In genomic region chr10:63491558-63492316, GRCh38 we compare ENCODE assay signal across 10 cellular contexts. TPM values are rescaled to one million over a fixed set of nuclear protein-coding genes. Genes with fewer than 3 reads are reported as not detected.
A peak's percentile ranks its signal among the peaks of the same experiment; 100 is the strongest.
DNase-seq lines count a peak whose midpoint lies in the region; ATAC-seq and TF ChIP-seq lines count a peak whose summit lies in the region.
"Had no signal": no experiment of that assay in that cellular context is flagged by ENCODE, and none has a peak within 500 bp of the region (broad histone marks: within the 10 kb centered on the region; RNA-seq: fewer than 3 reads in every experiment).

No MANE protein-coding gene starts in this region.

- peaks cover 73% of the 10 kb centered on the region for H3K79me2 ChIP-seq in osteoblast (ENCODE audit: insufficient read depth, low read length)

- peaks cover 5% of the 10 kb centered on the region for H4K20me1 ChIP-seq in osteoblast (ENCODE audit: insufficient read depth, low read length)

- no peak overlapping the region for H2AFZ ChIP-seq in osteoblast (ENCODE audit: low read length)

- peak overlapping the region; percentile 82 for H3K4me2 ChIP-seq in osteoblast (ENCODE audit: insufficient read depth, low read length)

- H3K4me3 ChIP-seq in AG10803 (ENCODE audit: low read length) (no peak overlapping the region), fibroblast of mammary gland (ENCODE audit: control insufficient read depth, low read depth, low read length) (peak overlapping the region; percentile 10), osteoblast (ENCODE audit: insufficient read depth, low read length) (peak overlapping the region; percentile 53), BE2C (ENCODE audit: low read depth, low read length) (no peak overlapping the region)
- no peak overlapping the region for H3K4me3 ChIP-seq in effector memory CD4-positive, alpha-beta T cell (ENCODE audit: insufficient read depth, low read depth, low read length, poor library complexity, severe bottlenecking)

- ATAC-seq in HG03175 (IDR thresholded peaks at IDR 0.05; ENCODE audit: unreplicated experiment): no peak

- peak; percentile 88 for DNase-seq in AG10803 (ENCODE audit: low read depth)
- peak; percentile 57 for DNase-seq in NOMO-1 treated with DMSO at 0.1 percent for 48 hours (lab: John Stamatoyannopoulos, UW; ENCODE audit: unreplicated experiment)
- peak; percentile 93 for DNase-seq in fibroblast of mammary gland (ENCODE audit: low read depth)
- peak; percentile 84 for DNase-seq in osteoblast (ENCODE audit: insufficient read length, low spot score, missing footprints)
- no peak for DNase-seq in BE2C
- no peak for DNase-seq in NCI-H1417 (lab: John Stamatoyannopoulos, UW)
- no peak for DNase-seq in effector memory CD4-positive, alpha-beta T cell
- DNase-seq: DND-41 had no signal

- H3K27ac ChIP-seq in osteoblast (ENCODE audit: low read depth, low read length): peak overlapping the region; percentile 94
- no peak overlapping the region for H3K27ac ChIP-seq in effector memory CD4-positive, alpha-beta T cell (ENCODE audit: insufficient read depth, low read length, poor library complexity, severe bottlenecking)
- H3K27ac ChIP-seq: VCaP had no signal

- no peaks in the 10 kb centered on the region for H3K27me3 ChIP-seq in osteoblast (ENCODE audit: insufficient read depth, low read length)
- H3K27me3 ChIP-seq in BE2C: no peaks in the 10 kb centered on the region
- H3K27me3 ChIP-seq in effector memory CD4-positive, alpha-beta T cell (replicated peaks; ENCODE audit: control insufficient read depth, insufficient read depth, low read length, poor library complexity, severe bottlenecking): no peaks in the 10 kb centered on the region

- no peak for TF ChIP-seq CTCF in AG10803 (conservative IDR thresholded peaks at IDR 0.05; ENCODE audit: low read length)
- no peak for TF ChIP-seq CTCF in fibroblast of mammary gland (conservative IDR thresholded peaks at IDR 0.05; ENCODE audit: control insufficient read depth, insufficient read depth, low read depth, low read length)
- TF ChIP-seq CTCF in osteoblast (IDR thresholded peaks at IDR 0.05; ENCODE audit: extremely low read depth, low read depth, low read length): no peak
- TF ChIP-seq CTCF in BE2C (IDR thresholded peaks at IDR 0.05; ENCODE audit: low read depth, low read length): no peak

- H3K36me3 ChIP-seq in osteoblast (ENCODE audit: insufficient read depth, low read length) (no peaks in the 10 kb centered on the region), BE2C (no peaks in the 10 kb centered on the region)
- no peaks in the 10 kb centered on the region for H3K36me3 ChIP-seq in effector memory CD4-positive, alpha-beta T cell (ENCODE audit: control insufficient read depth, insufficient read depth, low read length)

- H3K9me3 ChIP-seq in osteoblast (ENCODE audit: low read depth, low read length) (no peaks in the 10 kb centered on the region), BE2C (peaks cover 2% of the 10 kb centered on the region; the same call in 1 of the 2 replicates)
- no peaks in the 10 kb centered on the region for H3K9me3 ChIP-seq in effector memory CD4-positive, alpha-beta T cell (ENCODE audit: control insufficient read depth, low read length)

- H3K4me1 ChIP-seq in osteoblast (ENCODE audit: insufficient read depth, low read length) (peaks cover 23% of the 10 kb centered on the region), BE2C (no peaks in the 10 kb centered on the region; the same call in 1 of the 2 replicates)
- H3K4me1 ChIP-seq in effector memory CD4-positive, alpha-beta T cell (ENCODE audit: control insufficient read depth, insufficient read depth, low read length, poor library complexity, severe bottlenecking): no peaks in the 10 kb centered on the region

RNA-seq across cellular contexts. Expression of gene JMJD1C, which starts 26.0 kb away (rescaled TPM):
- 92.6 and 105 TPM in 2 replicates for total RNA-seq in osteoblast
- 44.8 TPM for polyA plus RNA-seq in BE2C (2012; ENCODE audit: insufficient read depth, insufficient read length, low read depth)

RNA-seq across cellular contexts. Expression of gene REEP3, which starts 29.5 kb away (rescaled TPM):
- total RNA-seq in osteoblast: 66.6 and 71.3 TPM in 2 replicates
- 9.2 TPM for polyA plus RNA-seq in BE2C (2012; ENCODE audit: insufficient read depth, insufficient read length, low read depth)

Comparison
In these comparisons a context has a peak if more than half of its experiments do, and no peak if none do; other contexts are left out.
1. DNase-seq: peak in AG10803 (single experiment), NOMO-1 treated with DMSO at 0.1 percent for 48 hours (single experiment), fibroblast of mammary gland (single experiment) and osteoblast (single experiment); none in BE2C (single experiment), NCI-H1417 (0 of 3) and effector memory CD4-positive, alpha-beta T cell (0 of 3).
2. H3K4me3 ChIP-seq: peak in fibroblast of mammary gland (single experiment) and osteoblast (single experiment); none in AG10803 (single experiment), BE2C (single experiment) and effector memory CD4-positive, alpha-beta T cell (single experiment).